17 cellular contexts compared by ENCODE assay signal in the genomic region with DNA sequence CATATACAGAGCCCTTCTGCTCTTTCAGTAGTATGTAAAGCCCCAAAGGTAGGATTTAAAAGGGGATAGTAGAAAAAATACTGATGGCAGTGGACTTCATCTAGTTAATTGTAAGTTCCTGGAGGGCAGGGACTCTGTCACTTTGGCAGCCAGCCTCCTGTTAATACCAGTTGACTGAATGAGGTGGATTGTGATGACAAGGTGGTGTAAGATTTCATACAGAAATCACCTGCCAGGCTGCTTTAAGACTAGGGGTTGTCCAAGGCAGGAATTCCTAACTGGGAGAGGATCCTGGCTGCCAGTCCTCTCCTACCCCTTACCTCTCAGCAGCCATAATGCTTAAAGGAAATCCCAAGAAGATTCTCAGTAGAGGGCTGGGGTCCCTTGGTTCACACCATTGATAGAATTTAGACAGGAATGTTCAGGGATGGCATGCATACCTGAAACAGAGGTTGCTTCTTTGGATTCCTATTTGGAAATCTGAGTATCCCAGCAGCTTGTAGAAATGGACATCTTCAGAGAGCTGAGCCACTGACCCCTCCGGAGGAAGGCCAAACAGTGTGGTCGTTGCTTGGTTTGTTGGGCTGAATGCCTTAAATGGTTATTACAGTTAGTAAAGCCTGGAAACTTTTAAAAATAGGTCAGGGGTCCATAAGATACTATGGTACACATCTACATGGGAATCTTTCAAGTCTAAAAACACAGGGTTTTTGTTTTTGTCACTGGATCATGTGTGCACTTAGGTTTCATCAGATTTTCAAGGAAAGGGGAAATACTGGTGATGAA. TPM values are rescaled to one million over a fixed set of nuclear protein-coding genes. Genes with fewer than 3 reads are reported as not detected.
DNase-seq lines count a peak whose midpoint lies in the region; ATAC-seq, FAIRE-seq and TF ChIP-seq lines count a peak whose summit lies in the region.
"Had no signal": no experiment of that assay in that cellular context is flagged by ENCODE, and none has a peak within 500 bp of the region (broad histone marks: within the 10 kb centered on the region; RNA-seq: fewer than 3 reads in every experiment).

No MANE protein-coding gene starts in this region.

- H3K4me3 ChIP-seq in mesendoderm (ENCODE audit: low read length) (no peak overlapping the region), kidney (ENCODE audit: low read length in 2 of 2) (no peak overlapping the region)
- H3K4me3 ChIP-seq: K562, testis had no signal

- H3K36me3 Mint-ChIP-seq in central memory CD8-positive, alpha-beta T cell (ENCODE audit: insufficient read depth) = peaks cover 71% of the 10 kb centered on the region

- H3K9me3 ChIP-seq in kidney (ENCODE audit: control insufficient read depth in 1 of 2, low read length in 2 of 2) = no peaks in the 10 kb centered on the region
- H3K9me3 ChIP-seq: testis had no signal

- peak; percentile 55 for ATAC-seq in Right ventricle myocardium inferior
- no peak for ATAC-seq in central memory CD8-positive, alpha-beta T cell (replicated peaks; ENCODE audit: extremely low read depth, poor library complexity, severe bottlenecking)
- ATAC-seq: HCT116, K562 had no signal

- H3K36me3 ChIP-seq in mesendoderm (ENCODE audit: control insufficient read depth, insufficient read depth, low read length) (peaks cover 6% of the 10 kb centered on the region), kidney (ENCODE audit: control insufficient read depth in 1 of 2, insufficient read depth in 2 of 2, low read length in 2 of 2) (peaks cover 10 to 21% of the 10 kb centered on the region in 2 donors)

- no peak for FAIRE-seq in kidney (lab: Jason Lieb, UNC)
- FAIRE-seq: endometrium, K562 had no signal

- H3K4me2 ChIP-seq in mesendoderm (ENCODE audit: low read length) = no peak overlapping the region

- TF ChIP-seq CTCF in kidney (IDR thresholded peaks at IDR 0.05; ENCODE audit: borderline replicate concordance, extremely low read depth, insufficient read depth) = no peak

- no peak overlapping the region for H3K27ac ChIP-seq in mesendoderm (ENCODE audit: low read depth, low read length)
- no peak overlapping the region for H3K27ac ChIP-seq in kidney (ENCODE audit: low read depth in 2 of 2, low read length in 2 of 2)
- H3K27ac ChIP-seq: testis, VCaP had no signal

- H3K27ac Mint-ChIP-seq in central memory CD8-positive, alpha-beta T cell (ENCODE audit: low read depth) = peak overlapping the region; percentile 70

- H3K9me3 Mint-ChIP-seq in central memory CD8-positive, alpha-beta T cell = no peaks in the 10 kb centered on the region

- peaks cover 19% of the 10 kb centered on the region for H3K79me1 ChIP-seq in mesendoderm (ENCODE audit: low read length)

- peak overlapping the region; percentile 54 for H3K4me3 Mint-ChIP-seq in central memory CD8-positive, alpha-beta T cell

- H3K56ac ChIP-seq in mesendoderm (ENCODE audit: low read length) = no peak overlapping the region

- no peak overlapping the region for H4K8ac ChIP-seq in mesendoderm (ENCODE audit: low read depth, low read length)

- H3K27me3 Mint-ChIP-seq in central memory CD8-positive, alpha-beta T cell = no peaks in the 10 kb centered on the region

- H3K18ac ChIP-seq in mesendoderm (ENCODE audit: low read length) = no peak overlapping the region

- H3K4me1 ChIP-seq in mesendoderm (ENCODE audit: control insufficient read depth, low read depth, low read length) (no peaks in the 10 kb centered on the region), kidney (ENCODE audit: control insufficient read depth in 1 of 2, insufficient read depth in 1 of 2, low read depth in 1 of 2, low read length in 2 of 2) (peaks cover 0 to 4% of the 10 kb centered on the region in 2 donors)

- no peak overlapping the region for H2BK120ac ChIP-seq in mesendoderm (ENCODE audit: low read depth, low read length)

- no CpG with 5 or more reads among the region's 2 CpGs for WGBS in mesendoderm (ENCODE audit: extremely low coverage, insufficient coverage, low lambda C conversion rate)

- H3K4me1 Mint-ChIP-seq in central memory CD8-positive, alpha-beta T cell = peaks cover 78% of the 10 kb centered on the region

- H2AK5ac ChIP-seq in mesendoderm (ENCODE audit: low read length) = no peak overlapping the region

- no peak overlapping the region for H3K9ac ChIP-seq in mesendoderm (ENCODE audit: low read length)
- no peak overlapping the region for H3K9ac ChIP-seq in kidney (ENCODE audit: low read length in 2 of 2)

- no peak overlapping the region for H3K4ac ChIP-seq in mesendoderm (ENCODE audit: low read depth, low read length)

- H3K27me3 ChIP-seq in mesendoderm (ENCODE audit: insufficient read depth, low read length, poor library complexity) = no peaks in the 10 kb centered on the region
- H3K27me3 ChIP-seq: testis had no signal

- H3K23ac ChIP-seq in mesendoderm (ENCODE audit: low read length) = no peak overlapping the region

- H2BK5ac ChIP-seq in mesendoderm (ENCODE audit: low read length) = no peak overlapping the region

- no peak for DNase-seq in Right ventricle myocardium inferior (ENCODE audit: missing footprints)
- no peak for DNase-seq in cardiac septum (ENCODE audit: low spot score)
- no peak for DNase-seq in central memory CD8-positive, alpha-beta T cell (ENCODE audit: low spot score in 2 of 2)
- DNase-seq in mesendoderm = peak; percentile 30
- DNase-seq in stimulated activated CD4-positive, alpha-beta T cell treated with anti-CD3 and anti-CD28 coated beads, Interleukin-2, amount 100 ng/mL, for 48 hours = no peak
- DNase-seq in NOMO-1 treated with dmso at 0.1 percent for 144 hours (lab: John Stamatoyannopoulos, UW; ENCODE audit: unreplicated experiment) = no peak
- no peak for DNase-seq in NCI-H1105 (lab: John Stamatoyannopoulos, UW)
- no peak for DNase-seq in kidney
- DNase-seq: activated naive CD4-positive, alpha-beta T cell treated with anti-CD3 and anti-CD28 coated beads, Interleukin-2, amount 50 U/mL, for 16 hours; caudate nucleus; COR-L47; NCI-H1092 treated with DMSO at 0.1 percent for 48 hours; testis had no signal

- intact Hi-C loops in Right ventricle myocardium inferior (cut with DNase I) (loop anchor here (2.0 kb wide), 1 partner anchor 61 kb away; no protein-coding TSS in a partner anchor), cardiac septum (cut with DNase I) (no loop called here), kidney (cut with DNase I) (no loop called here)

- no peak overlapping the region for H2BK15ac ChIP-seq in mesendoderm (replicated peaks; ENCODE audit: low read depth)

- H4K5ac ChIP-seq in mesendoderm (ENCODE audit: low read length) = no peak overlapping the region

- peaks cover 80% of the 10 kb centered on the region for H3K79me2 ChIP-seq in mesendoderm (ENCODE audit: control insufficient read depth, insufficient read depth, low read length)

RNA-seq across cellular contexts. Expression of a gene that starts 7.5 kb away (rescaled TPM):
- total RNA-seq in Right ventricle myocardium inferior (51.2 TPM), cardiac septum (56.0 TPM), kidney (35.4 TPM)
- 17.7 TPM for polyA plus RNA-seq in mesendoderm (2013, experiment 1 of 2)
- 18.5 TPM for polyA plus RNA-seq in mesendoderm (2013, experiment 2 of 2)
- polyA plus RNA-seq in kidney (ENCODE audit: insufficient read depth, low read depth, low replicate concordance) = 2.8 TPM
